20 cellular contexts compared by ENCODE assay signal in genomic region chr10:77565590-77566023, GRCh38.
DNase-seq lines count a peak whose midpoint lies in the region; ATAC-seq, FAIRE-seq and TF ChIP-seq lines count a peak whose summit lies in the region.
"Had no signal": no experiment of that assay in that cellular context is flagged by ENCODE, and none has a peak within 500 bp of the region (broad histone marks: within the 10 kb centered on the region; RNA-seq: fewer than 3 reads in every experiment).

No MANE protein-coding gene starts in this region.

- CTCF ChIA-PET in Calu3 (lab: Charles Lee) = no interaction called here

- peak; percentile 38 for DNase-seq in HT1080 (ENCODE audit: low read depth)
- DNase-seq in urothelium cell line (ENCODE audit: low spot score) = no peak
- DNase-seq in dedifferentiated amniotic fluid mesenchymal stem cell (ENCODE audit: extremely low spot score) = no peak
- DNase-seq in Calu3 = no peak
- DNase-seq: activated CD4-positive, CD25-positive, alpha-beta regulatory T cell treated with anti-CD3 and anti-CD28 coated beads, Interleukin-2, amount 50 U/mL, for 72 hours; activated naive CD8-positive, alpha-beta T cell treated with anti-CD3 and anti-CD28 coated beads for 36 hours; dorsolateral prefrontal cortex; GF-D8; Kasumi-1; naive B cell; NCI-H526 treated with DMSO at 0.1 percent for 48 hours; posterior cingulate gyrus; stimulated activated CD4-positive, alpha-beta T cell treated with anti-CD3 and anti-CD28 coated beads, Interleukin-2, amount 100 ng/mL, for 48 hours; T-helper 9 cell had no signal

- intact Hi-C loops in Calu3 (cut with micrococcal nuclease; ENCODE audit: unreplicated experiment) = no loop called here

- no peak for TF ChIP-seq CTCF in Calu3 (IDR thresholded peaks at IDR 0.05; ENCODE audit: unreplicated experiment)

- no TSS peak for BruUV-seq in Calu3 (replicated peaks; lab: Mats Ljungman, UMichigan)

- H3K27ac Mint-ChIP-seq in Calu3 (ENCODE audit: unreplicated experiment) = no peak overlapping the region
- H3K27ac Mint-ChIP-seq: activated naive CD8-positive, alpha-beta T cell treated with anti-CD3 and anti-CD28 coated beads for 36 hours; B cell; naive B cell had no signal

- peaks cover 54% of the 10 kb centered on the region for H3K27me3 Mint-ChIP-seq in Calu3 (ENCODE audit: unreplicated experiment)

- no peaks in the 10 kb centered on the region for H3K27me3 ChIP-seq in muscle layer of colon (ENCODE audit: control insufficient read depth in 1 of 2, insufficient read depth in 2 of 2, low read length in 2 of 2)
- H3K27me3 ChIP-seq: dorsolateral prefrontal cortex had no signal

- H3K9me3 Mint-ChIP-seq in Calu3 (ENCODE audit: low read depth, unreplicated experiment) = no peaks in the 10 kb centered on the region
- H3K9me3 Mint-ChIP-seq: activated naive CD8-positive, alpha-beta T cell treated with anti-CD3 and anti-CD28 coated beads for 36 hours; naive B cell had no signal

- peak; percentile 20 for ATAC-seq in SK-N-SH treated with all-trans-retinoic acid at 6 μM for 48 hours
- no peak for ATAC-seq in HG03521 (IDR thresholded peaks at IDR 0.05; ENCODE audit: unreplicated experiment)

- no peaks in the 10 kb centered on the region for H3K36me3 Mint-ChIP-seq in Calu3 (ENCODE audit: insufficient read depth, unreplicated experiment)
- H3K36me3 Mint-ChIP-seq: activated naive CD8-positive, alpha-beta T cell treated with anti-CD3 and anti-CD28 coated beads for 36 hours; naive B cell had no signal

- H3K4me3 ChIP-seq in muscle layer of colon (ENCODE audit: low read depth in 1 of 2, low read length in 2 of 2) = no peak overlapping the region
- H3K4me3 ChIP-seq: dorsolateral prefrontal cortex, skin epidermis had no signal

- H3K9ac ChIP-seq in muscle layer of colon (ENCODE audit: low read length) = no peak overlapping the region

- peak overlapping the region; percentile 57 for H3K27ac ChIP-seq in muscle layer of colon (ENCODE audit: low read depth, low read length)
- H3K27ac ChIP-seq: skin epidermis had no signal

- no peak overlapping the region for H3K4me3 Mint-ChIP-seq in Calu3 (ENCODE audit: low read depth, unreplicated experiment)
- H3K4me3 Mint-ChIP-seq: activated naive CD8-positive, alpha-beta T cell treated with anti-CD3 and anti-CD28 coated beads for 36 hours; B cell; naive B cell had no signal

- no peaks in the 10 kb centered on the region for H3K9me3 ChIP-seq in muscle layer of colon (ENCODE audit: low read length)

- peaks cover 20% of the 10 kb centered on the region for H3K4me1 Mint-ChIP-seq in Calu3 (ENCODE audit: low read depth, unreplicated experiment)
- H3K4me1 Mint-ChIP-seq: activated naive CD8-positive, alpha-beta T cell treated with anti-CD3 and anti-CD28 coated beads for 36 hours had no signal

- peaks cover 53% of the 10 kb centered on the region for H3K4me1 ChIP-seq in muscle layer of colon (ENCODE audit: insufficient read depth, low read length)

- H3K36me3 ChIP-seq in muscle layer of colon (ENCODE audit: insufficient read depth, low read length) = no peaks in the 10 kb centered on the region

- FAIRE-seq in urothelium cell line (lab: Jason Lieb, UNC) = peak; percentile 67
- FAIRE-seq: D721Med had no signal

TF ChIP-seq in SK-N-SH treated with all-trans-retinoic acid at 6 μM for 48 hours, 23 proteins besides CTCF, POLR2A, EP300 and RAD21:
- TF ChIP-seq TSHZ2 (CRISPR knock-in tag; IDR thresholded peaks at IDR 0.05) (no peak), ARNTL (CRISPR knock-in tag; IDR thresholded peaks at IDR 0.05; ENCODE audit: borderline replicate concordance, low read depth) (no peak), ZFP30 (CRISPR knock-in tag; IDR thresholded peaks at IDR 0.05) (no peak), PPARA (CRISPR knock-in tag; IDR thresholded peaks at IDR 0.05; ENCODE audit: borderline replicate concordance) (no peak), ZFP3 (CRISPR knock-in tag; IDR thresholded peaks at IDR 0.05) (no peak), RARB (CRISPR knock-in tag; IDR thresholded peaks at IDR 0.05) (no peak), TCF4 (CRISPR knock-in tag; IDR thresholded peaks at IDR 0.05; ENCODE audit: borderline replicate concordance) (no peak), SNAI2 (CRISPR knock-in tag; IDR thresholded peaks at IDR 0.05) (no peak), CSDC2 (CRISPR knock-in tag; IDR thresholded peaks at IDR 0.05) (no peak), TOX (CRISPR knock-in tag; IDR thresholded peaks at IDR 0.05; ENCODE audit: borderline replicate concordance) (no peak), ZC3H10 (CRISPR knock-in tag; IDR thresholded peaks at IDR 0.05) (no peak), ZNF8 (CRISPR knock-in tag; IDR thresholded peaks at IDR 0.05) (no peak), ESRRG (CRISPR knock-in tag; IDR thresholded peaks at IDR 0.05) (no peak), CSRNP3 (CRISPR knock-in tag; IDR thresholded peaks at IDR 0.05) (no peak), POU6F1 (CRISPR knock-in tag; IDR thresholded peaks at IDR 0.05; ENCODE audit: borderline replicate concordance, low read depth) (no peak), ZNF70 (CRISPR knock-in tag; IDR thresholded peaks at IDR 0.05) (no peak), CREB5 (CRISPR knock-in tag; IDR thresholded peaks at IDR 0.05; ENCODE audit: low read depth) (no peak), GLIS3 (CRISPR knock-in tag; IDR thresholded peaks at IDR 0.05) (no peak)
